In genomic region chr5:54534306-54534705, GRCh38 we compare ENCODE assay signal across 10 cellular contexts. TPM values are rescaled to one million over a fixed set of nuclear protein-coding genes. Genes with fewer than 3 reads are reported as not detected.
DNase-seq lines count a peak whose midpoint lies in the region; ATAC-seq and TF ChIP-seq lines count a peak whose summit lies in the region.
"Had no signal": no experiment of that assay in that cellular context is flagged by ENCODE, and none has a peak within 500 bp of the region (broad histone marks: within the 10 kb centered on the region; RNA-seq: fewer than 3 reads in every experiment).

No MANE protein-coding gene starts in this region.

- H3K27me3 Mint-ChIP-seq in activated naive CD4-positive, alpha-beta T cell treated with anti-CD3 and anti-CD28 coated beads, Interleukin-2, amount 50 U/mL, for 24 hours, result no peaks in the 10 kb centered on the region
- no peaks in the 10 kb centered on the region for H3K27me3 Mint-ChIP-seq in osteocyte (ENCODE audit: unreplicated experiment)

- H3K27ac ChIP-seq in heart right ventricle, result peak overlapping the region; percentile 73 to 89 (median 78)
- peak overlapping the region; percentile 73 to 89 for H3K27ac ChIP-seq in uterus

- no peaks in the 10 kb centered on the region for H3K27me3 ChIP-seq in heart right ventricle
- H3K27me3 ChIP-seq in uterus, result no peaks in the 10 kb centered on the region

- DNase-seq in activated naive CD4-positive, alpha-beta T cell treated with anti-CD3 and anti-CD28 coated beads, Interleukin-2, amount 50 U/mL, for 72 hours (ENCODE audit: low spot score in 2 of 2), result no peak
- DNase-seq in heart right ventricle (no peak), osteocyte (ENCODE audit: extremely low spot score, unreplicated experiment) (no peak), uterus (no peak), DMS79 (lab: John Stamatoyannopoulos, UW) (no peak)
- DNase-seq in activated T-cell treated with anti-CD3 and anti-CD28 coated beads, Interleukin-2, amount 50 U/mL, for 1 hour, result no peak
- DNase-seq: activated gamma-delta T cell treated with Interleukin-2 at 50 U/mL for 16 hours, mucosa of descending colon had no signal

- H3K36me3 Mint-ChIP-seq in activated naive CD4-positive, alpha-beta T cell treated with anti-CD3 and anti-CD28 coated beads, Interleukin-2, amount 50 U/mL, for 24 hours, result peaks cover 10% of the 10 kb centered on the region
- peaks cover 0 to 8% of the 10 kb centered on the region in 2 donors for H3K36me3 Mint-ChIP-seq in activated naive CD4-positive, alpha-beta T cell treated with anti-CD3 and anti-CD28 coated beads, Interleukin-2, amount 50 U/mL, for 72 hours
- H3K36me3 Mint-ChIP-seq in osteocyte (ENCODE audit: unreplicated experiment), result no peaks in the 10 kb centered on the region

- H3K4me3 Mint-ChIP-seq in activated naive CD4-positive, alpha-beta T cell treated with anti-CD3 and anti-CD28 coated beads, Interleukin-2, amount 50 U/mL, for 24 hours, result peak overlapping the region; percentile 49
- no peak overlapping the region for H3K4me3 Mint-ChIP-seq in osteocyte (ENCODE audit: unreplicated experiment)

- TF ChIP-seq POLR2A in uterus (IDR thresholded peaks at IDR 0.05), result no peak

- WGBS in heart right ventricle, 2 donors, result 22 to 36% methylated on average over 2 of the region's 2 CpGs

- no peaks in the 10 kb centered on the region for H3K9me3 Mint-ChIP-seq in activated naive CD4-positive, alpha-beta T cell treated with anti-CD3 and anti-CD28 coated beads, Interleukin-2, amount 50 U/mL, for 24 hours
- H3K9me3 Mint-ChIP-seq in activated naive CD4-positive, alpha-beta T cell treated with anti-CD3 and anti-CD28 coated beads, Interleukin-2, amount 50 U/mL, for 72 hours, result no peaks in the 10 kb centered on the region
- no peaks in the 10 kb centered on the region for H3K9me3 Mint-ChIP-seq in osteocyte (ENCODE audit: unreplicated experiment)

- no peak for TF ChIP-seq CTCF in heart right ventricle (IDR thresholded peaks at IDR 0.05)
- TF ChIP-seq CTCF in osteocyte (IDR thresholded peaks at IDR 0.05), result no peak
- TF ChIP-seq CTCF in uterus (IDR thresholded peaks at IDR 0.05), result no peak

- intact Hi-C loops in heart right ventricle (cut with DNase I) (loop anchor here in 1 of 10 donors (10.0 kb wide), 1 partner anchor 110 kb away; no protein-coding TSS in a partner anchor), uterus (cut with DNase I; ENCODE audit: low total_unique reads) (no loop called here)

- peaks cover 65% of the 10 kb centered on the region for H3K4me1 Mint-ChIP-seq in activated naive CD4-positive, alpha-beta T cell treated with anti-CD3 and anti-CD28 coated beads, Interleukin-2, amount 50 U/mL, for 24 hours
- H3K4me1 Mint-ChIP-seq in osteocyte (ENCODE audit: unreplicated experiment), result peaks cover 33% of the 10 kb centered on the region

- peaks cover 0 to 3% (median 0%) of the 10 kb centered on the region in 9 donors for H3K36me3 ChIP-seq in heart right ventricle
- no peaks in the 10 kb centered on the region for H3K36me3 ChIP-seq in uterus

- H3K27ac Mint-ChIP-seq in activated naive CD4-positive, alpha-beta T cell treated with anti-CD3 and anti-CD28 coated beads, Interleukin-2, amount 50 U/mL, for 24 hours, result no peak overlapping the region
- peak overlapping the region in 1 of 2 donors; percentile 57 for H3K27ac Mint-ChIP-seq in activated naive CD4-positive, alpha-beta T cell treated with anti-CD3 and anti-CD28 coated beads, Interleukin-2, amount 50 U/mL, for 72 hours
- peak overlapping the region; percentile 71 for H3K27ac Mint-ChIP-seq in osteocyte (ENCODE audit: unreplicated experiment)

- H3K9me3 ChIP-seq in heart right ventricle (no peaks in the 10 kb centered on the region), uterus (no peaks in the 10 kb centered on the region)
- H3K9me3 ChIP-seq: mucosa of descending colon had no signal

- ATAC-seq in activated naive CD4-positive, alpha-beta T cell treated with anti-CD3 and anti-CD28 coated beads, Interleukin-2, amount 50 U/mL, for 72 hours, result no peak
- peak; percentile 28 to 60 (median 44) for ATAC-seq in heart right ventricle
- ATAC-seq in HG03045 (IDR thresholded peaks at IDR 0.05; ENCODE audit: unreplicated experiment), result no peak
- ATAC-seq: mucosa of descending colon had no signal

- H3K4me3 ChIP-seq in heart right ventricle, result peak overlapping the region in 4 of 10 donors; percentile 8 to 20 (median 14)
- no peak overlapping the region for H3K4me3 ChIP-seq in uterus
- H3K4me3 ChIP-seq: mucosa of descending colon had no signal

- H3K4me1 ChIP-seq in heart right ventricle, result peaks cover 21 to 92% (median 72%) of the 10 kb centered on the region in 9 donors
- peaks cover 0 to 14% of the 10 kb centered on the region in 2 donors for H3K4me1 ChIP-seq in uterus

RNA-seq across cellular contexts. Expression of gene SNX18, which starts 16.7 kb away (rescaled TPM):
- 1 to 10 TPM; 3.8 to 4.6 TPM for total RNA-seq in activated naive CD4-positive, alpha-beta T cell treated with anti-CD3 and anti-CD28 coated beads, Interleukin-2, amount 50 U/mL, for 72 hours
- 10 to 100 TPM; 15.3 to 31.0 (median 22.1) TPM for total RNA-seq in heart right ventricle
- 1 to 10 TPM; 4.1 to 9.3 TPM for polyA plus RNA-seq in heart right ventricle
- total RNA-seq in osteocyte, result 27.3 and 28.8 TPM in 2 replicates
- 10 to 100 TPM; 33.6 to 59.1 (median 51.2) TPM for total RNA-seq in uterus

Comparison
In these comparisons a context has a peak if more than half of its experiments do, and no peak if none do; other contexts are left out.
1. ATAC-seq: peak in heart right ventricle (8 of 8); none in activated naive CD4-positive, alpha-beta T cell treated with anti-CD3 and anti-CD28 coated beads, Interleukin-2, amount 50 U/mL, for 72 hours (0 of 2) and HG03045 (single experiment).